8 cellular contexts compared by ENCODE assay signal in genomic region chr2:228039752-228040534, GRCh38.
DNase-seq lines count a peak whose midpoint lies in the region; ATAC-seq and TF ChIP-seq lines count a peak whose summit lies in the region.

No MANE protein-coding gene starts in this region.

- 47% methylated on average over 5 of the region's 5 CpGs for WGBS in SK-N-SH (ENCODE audit: low lambda C conversion rate)
- WGBS in ovary, 3 donors: 69 to 75% (median 72%) methylated on average over 5 of the region's 5 CpGs

- CTCF ChIA-PET in SK-N-SH (lab: Yijun Ruan, JAX): interaction anchor here (0.7 to 2.3 kb wide), 10 partner anchors 8 to 622 kb away, joined by 3 to 9 read pairs (median 4); no protein-coding TSS in a partner anchor

- H3K36me3 Mint-ChIP-seq in activated CD4-positive, alpha-beta T cell treated with anti-CD3 and anti-CD28 coated beads, Interleukin-2, amount 10 ng/mL, durations not matched to agents 24 days and 14 days (ENCODE audit: low read depth): no peaks in the 10 kb centered on the region
- H3K36me3 Mint-ChIP-seq in activated T-cell treated with anti-CD3 and anti-CD28 coated beads, Interleukin-2, amount 50 U/mL, for 72 hours (ENCODE audit: insufficient read depth in 2 of 2): no peaks in the 10 kb centered on the region

- no peaks in the 10 kb centered on the region for H3F3A ChIP-seq in DOHH2 (ENCODE audit: control insufficient read depth, insufficient read depth)
- no peaks in the 10 kb centered on the region for H3F3A ChIP-seq in SK-N-SH (replicated peaks; ENCODE audit: insufficient read depth)

- H3K4me3 Mint-ChIP-seq in activated CD4-positive, alpha-beta T cell treated with anti-CD3 and anti-CD28 coated beads, Interleukin-2, amount 10 ng/mL, durations not matched to agents 24 days and 14 days: no peak overlapping the region
- H3K4me3 Mint-ChIP-seq in activated T-cell treated with anti-CD3 and anti-CD28 coated beads, Interleukin-2, amount 50 U/mL, for 72 hours: no peak overlapping the region

- H3K27ac Mint-ChIP-seq in activated CD4-positive, alpha-beta T cell treated with anti-CD3 and anti-CD28 coated beads, Interleukin-2, amount 10 ng/mL, durations not matched to agents 24 days and 14 days: no peak overlapping the region
- H3K27ac Mint-ChIP-seq in activated T-cell treated with anti-CD3 and anti-CD28 coated beads, Interleukin-2, amount 50 U/mL, for 72 hours: no peak overlapping the region

- no peaks in the 10 kb centered on the region for H3K9me2 ChIP-seq in DOHH2 (replicated peaks; ENCODE audit: control insufficient read depth, low read length)
- no peaks in the 10 kb centered on the region for H3K9me2 ChIP-seq in SK-N-SH

- ATAC-seq in GM19397 (IDR thresholded peaks at IDR 0.05; ENCODE audit: unreplicated experiment) (peak; percentile 82), HG03469 (IDR thresholded peaks at IDR 0.05; ENCODE audit: unreplicated experiment) (peak; percentile 93)
- ATAC-seq in activated T-cell treated with anti-CD3 and anti-CD28 coated beads, Interleukin-2, amount 50 U/mL, for 72 hours (replicated peaks in 1 of 2): no peak

- no peaks in the 10 kb centered on the region for H3K9me3 Mint-ChIP-seq in activated CD4-positive, alpha-beta T cell treated with anti-CD3 and anti-CD28 coated beads, Interleukin-2, amount 10 ng/mL, durations not matched to agents 24 days and 14 days
- no peaks in the 10 kb centered on the region for H3K9me3 Mint-ChIP-seq in activated T-cell treated with anti-CD3 and anti-CD28 coated beads, Interleukin-2, amount 50 U/mL, for 72 hours

- TF ChIP-seq CTCF in DOHH2 (IDR thresholded peaks at IDR 0.05; ENCODE audit: low read depth, low read length, poor library complexity, severe bottlenecking) (peak; percentile 64), SK-N-SH (IDR thresholded peaks at IDR 0.05) (peak; percentile 73), kidney epithelial cell (IDR thresholded peaks at IDR 0.05; ENCODE audit: insufficient read depth, low read length, poor library complexity, severe bottlenecking) (peak; percentile 66), ovary (IDR thresholded peaks at IDR 0.05) (no peak)

- no peaks in the 10 kb centered on the region for H3K9me3 ChIP-seq in DOHH2 (ENCODE audit: control insufficient read depth, insufficient read depth, low read length)
- H3K9me3 ChIP-seq in SK-N-SH: no peaks in the 10 kb centered on the region
- no peaks in the 10 kb centered on the region for H3K9me3 ChIP-seq in ovary

- no peak for TF ChIP-seq POLR2A in ovary (IDR thresholded peaks at IDR 0.05)

- peak; percentile 48 for TF ChIP-seq RAD21 in SK-N-SH (IDR thresholded peaks at IDR 0.05; ENCODE audit: low read length)

- H3K79me2 ChIP-seq in DOHH2 (ENCODE audit: control insufficient read depth, low read length) (no peaks in the 10 kb centered on the region), SK-N-SH (ENCODE audit: insufficient read depth) (no peaks in the 10 kb centered on the region)

- POLR2A ChIA-PET in SK-N-SH (lab: Yijun Ruan, JAX): no interaction called here

- TF ChIP-seq EP300 in SK-N-SH (IDR thresholded peaks at IDR 0.05; ENCODE audit: borderline replicate concordance in 1 of 2, low read depth in 1 of 2, low read length in 1 of 2): no peak
- TF ChIP-seq EP300 in ovary (IDR thresholded peaks at IDR 0.05): no peak

- H3K4me1 ChIP-seq in DOHH2 (ENCODE audit: control insufficient read depth, low read length) (no peaks in the 10 kb centered on the region), SK-N-SH (ENCODE audit: control insufficient read depth in 1 of 2, insufficient read depth in 2 of 2, low read depth in 1 of 2, low read length in 1 of 2) (no peaks in the 10 kb centered on the region), ovary (ENCODE audit: insufficient read depth) (no peaks in the 10 kb centered on the region)

- no peaks in the 10 kb centered on the region for H4K20me1 ChIP-seq in DOHH2 (ENCODE audit: control insufficient read depth, insufficient read depth, low read depth, low read length)
- no peaks in the 10 kb centered on the region for H4K20me1 ChIP-seq in SK-N-SH (ENCODE audit: insufficient read depth)

- no peaks in the 10 kb centered on the region for H3K4me1 Mint-ChIP-seq in activated CD4-positive, alpha-beta T cell treated with anti-CD3 and anti-CD28 coated beads, Interleukin-2, amount 10 ng/mL, durations not matched to agents 24 days and 14 days
- H3K4me1 Mint-ChIP-seq in activated T-cell treated with anti-CD3 and anti-CD28 coated beads, Interleukin-2, amount 50 U/mL, for 72 hours (ENCODE audit: low read depth): no peaks in the 10 kb centered on the region

- H3K27me3 ChIP-seq in DOHH2 (ENCODE audit: control insufficient read depth, low read length) (no peaks in the 10 kb centered on the region), SK-N-SH (ENCODE audit: insufficient read depth) (no peaks in the 10 kb centered on the region), kidney epithelial cell (ENCODE audit: control insufficient read depth, insufficient read depth, low read length) (no peaks in the 10 kb centered on the region), ovary (no peaks in the 10 kb centered on the region)

- H3K4me3 ChIP-seq in DOHH2 (ENCODE audit: low read length): no peak overlapping the region
- H3K4me3 ChIP-seq in SK-N-SH (ENCODE audit: low read depth in 2 of 2, low read length in 1 of 2): no peak overlapping the region; a peak in 1 of 4 replicates
- H3K4me3 ChIP-seq in kidney epithelial cell (ENCODE audit: low read depth, low read length): no peak overlapping the region
- no peak overlapping the region for H3K4me3 ChIP-seq in ovary

- H2AFZ ChIP-seq in SK-N-SH (ENCODE audit: low read depth): no peak overlapping the region

- H3K4me2 ChIP-seq in DOHH2 (ENCODE audit: low read length) (no peak overlapping the region), SK-N-SH (no peak overlapping the region)

- H3K27ac ChIP-seq in DOHH2 (ENCODE audit: low read depth, low read length) (no peak overlapping the region), SK-N-SH (ENCODE audit: low read depth in 2 of 2, low read length in 1 of 2) (no peak overlapping the region), ovary (no peak overlapping the region)

- H3K36me3 ChIP-seq in DOHH2 (ENCODE audit: control insufficient read depth, low read length): no peaks in the 10 kb centered on the region
- H3K36me3 ChIP-seq in SK-N-SH (replicated peaks in 1 of 2; ENCODE audit: control insufficient read depth in 1 of 2, insufficient read depth in 2 of 2, low read length in 1 of 2): no peaks in the 10 kb centered on the region
- H3K36me3 ChIP-seq in kidney epithelial cell (ENCODE audit: control insufficient read depth, insufficient read depth, low read length): no peaks in the 10 kb centered on the region
- H3K36me3 ChIP-seq in ovary: no peaks in the 10 kb centered on the region

- H3K9ac ChIP-seq in SK-N-SH: no peak overlapping the region

- intact Hi-C loops in ovary (cut with DNase I): no loop called here
- intact Hi-C loops in activated CD4-positive, alpha-beta T cell treated with anti-CD3 and anti-CD28 coated beads, Interleukin-2, amount 10 ng/mL, durations not matched to agents 24 days and 14 days (cut with micrococcal nuclease): no loop called here

- DNase-seq in SK-N-SH: peak; percentile 25
- DNase-seq in kidney epithelial cell (ENCODE audit: low read depth): no peak
- no peak for DNase-seq in ovary
- DNase-seq in activated CD4-positive, alpha-beta T cell treated with anti-CD3 and anti-CD28 coated beads, Interleukin-2, amount 10 ng/mL, durations not matched to agents 24 days and 14 days: no peak
- no peak for DNase-seq in activated T-cell treated with anti-CD3 and anti-CD28 coated beads, Interleukin-2, amount 50 U/mL, for 72 hours

- H3K27me3 Mint-ChIP-seq in activated CD4-positive, alpha-beta T cell treated with anti-CD3 and anti-CD28 coated beads, Interleukin-2, amount 10 ng/mL, durations not matched to agents 24 days and 14 days: no peaks in the 10 kb centered on the region
- H3K27me3 Mint-ChIP-seq in activated T-cell treated with anti-CD3 and anti-CD28 coated beads, Interleukin-2, amount 50 U/mL, for 72 hours (ENCODE audit: low read depth): no peaks in the 10 kb centered on the region

TF ChIP-seq in SK-N-SH, 30 proteins besides CTCF, POLR2A, EP300 and RAD21 (continues in another document):
- no peak for TF ChIP-seq NRF1 (IDR thresholded peaks at IDR 0.05; ENCODE audit: low read depth, low read length)
- peak; percentile 39; the same call in 1 of the 2 replicates for TF ChIP-seq SMC3 (IDR thresholded peaks at IDR 0.05; ENCODE audit: low read depth, low read length)
- no peak for TF ChIP-seq ELF1 (IDR thresholded peaks at IDR 0.05)
- TF ChIP-seq FOSL2 (IDR thresholded peaks at IDR 0.05; ENCODE audit: borderline replicate concordance, low read depth): no peak
- TF ChIP-seq POLR2AphosphoS5 (IDR thresholded peaks at IDR 0.05; ENCODE audit: low read depth, low read length): no peak
- peak; percentile 69 for TF ChIP-seq REST (IDR thresholded peaks at IDR 0.05; ENCODE audit: low read depth, low read length)

Comparison
In these comparisons a context has a peak if more than half of its experiments do, and no peak if none do; other contexts are left out.
1. CTCF ChIP-seq: peak in DOHH2 (single experiment), SK-N-SH (single experiment) and kidney epithelial cell (single experiment); none in ovary (0 of 3).
2. ATAC-seq: peak in GM19397 (single experiment) and HG03469 (single experiment); none in activated T-cell treated with anti-CD3 and anti-CD28 coated beads, Interleukin-2, amount 50 U/mL, for 72 hours (0 of 2).